In genomic region chr2:196077821-196078220, GRCh38 we compare ENCODE assay signal across 16 cellular contexts. TPM values are rescaled to one million over a fixed set of nuclear protein-coding genes. Genes with fewer than 3 reads are reported as not detected.
DNase-seq lines count a peak whose midpoint lies in the region; ATAC-seq and TF ChIP-seq lines count a peak whose summit lies in the region.
"Had no signal": no experiment of that assay in that cellular context is flagged by ENCODE, and none has a peak within 500 bp of the region (broad histone marks: within the 10 kb centered on the region; RNA-seq: fewer than 3 reads in every experiment).

No MANE protein-coding gene starts in this region.

- TF ChIP-seq RAD21 in IMR-90 (IDR thresholded peaks at IDR 0.05; ENCODE audit: low read length), result no peak

- peaks cover 2% of the 10 kb centered on the region; the same call in 1 of the 2 replicates for H3K9me1 ChIP-seq in IMR-90 (ENCODE audit: insufficient read depth, low read length)

- H4K5ac ChIP-seq in IMR-90 (ENCODE audit: low read depth, low read length), result no peak overlapping the region

- H3K4me1 Mint-ChIP-seq in activated B cell treated with CpG ODN at 0.5 μM for 24 hours, result peaks cover 38% of the 10 kb centered on the region

- H2BK15ac ChIP-seq in IMR-90 (ENCODE audit: low read depth, low read length), result 0 out of 3 replicates have a peak overlapping the region, but pooled peaks have one; percentile 26

- H2BK120ac ChIP-seq in IMR-90 (ENCODE audit: low read depth, low read length), result peak overlapping the region; percentile 65

- H3K4me3 Mint-ChIP-seq in activated B cell treated with CpG ODN at 0.5 μM for 24 hours, result no peak overlapping the region
- H3K4me3 Mint-ChIP-seq: WTC11 had no signal

- H3K4me1 ChIP-seq in IMR-90 (ENCODE audit: control insufficient read depth, insufficient read depth, low read length) (peaks cover 6% of the 10 kb centered on the region), thyroid gland (peaks cover 3 to 7% of the 10 kb centered on the region in 2 donors), BE2C (no peaks in the 10 kb centered on the region)
- H3K4me1 ChIP-seq: foreskin keratinocyte had no signal

- H3K9me3 Mint-ChIP-seq in activated B cell treated with CpG ODN at 0.5 μM for 24 hours, result peaks cover 8% of the 10 kb centered on the region

- H3K4me2 ChIP-seq in IMR-90 (ENCODE audit: low read depth, low read length), result no peak overlapping the region

- peak overlapping the region; percentile 53; the same call in 1 of the 2 replicates for H3K27ac ChIP-seq in IMR-90 (ENCODE audit: insufficient read depth, low read length)
- peak overlapping the region in 2 of 3 donors; percentile 15 to 47 for H3K27ac ChIP-seq in thyroid gland
- H3K27ac ChIP-seq: foreskin keratinocyte had no signal

- no peak overlapping the region; the same call in 1 of the 2 replicates for H4K91ac ChIP-seq in IMR-90 (ENCODE audit: insufficient read depth, low read depth, low read length)

- no peak for TF ChIP-seq CTCF in IMR-90 (conservative IDR thresholded peaks at IDR 0.05; ENCODE audit: low read depth, low read length)
- no peak for TF ChIP-seq CTCF in activated B cell treated with CpG ODN at 0.5 μM for 24 hours (IDR thresholded peaks at IDR 0.05)
- TF ChIP-seq CTCF in thyroid gland (IDR thresholded peaks at IDR 0.05), result no peak
- no peak for TF ChIP-seq CTCF in BE2C (IDR thresholded peaks at IDR 0.05; ENCODE audit: low read depth, low read length)

- H3K14ac ChIP-seq in IMR-90 (replicated peaks; ENCODE audit: low read depth, low read length), result peak overlapping the region; percentile 4; the same call in 1 of the 2 replicates

- dilution Hi-C loops in IMR-90 (cut with HindIII; ENCODE audit: low sequenced_read_pairs, unreplicated experiment), result no loop called here

- no peaks in the 10 kb centered on the region for H4K20me1 ChIP-seq in IMR-90 (ENCODE audit: insufficient read depth, low read length)

- H3K9me3 ChIP-seq in IMR-90 (ENCODE audit: control insufficient read depth, insufficient read depth, low read length) (no peaks in the 10 kb centered on the region), thyroid gland (no peaks in the 10 kb centered on the region), BE2C (no peaks in the 10 kb centered on the region)
- H3K9me3 ChIP-seq: tibial nerve had no signal

- H3K18ac ChIP-seq in IMR-90 (ENCODE audit: low read depth, low read length), result peak overlapping the region; percentile 44; the same call in 1 of the 2 replicates

- H2BK5ac ChIP-seq in IMR-90 (ENCODE audit: low read depth, low read length, poor library complexity, severe bottlenecking), result peak overlapping the region; percentile 47

- peak overlapping the region; percentile 21 for H3K27ac Mint-ChIP-seq in activated B cell treated with CpG ODN at 0.5 μM for 24 hours
- H3K27ac Mint-ChIP-seq: WTC11 had no signal

- no CpG with 5 or more reads among the region's 2 CpGs for WGBS in IMR-90 (ENCODE audit: extremely low coverage in 2 of 2, insufficient read length in 1 of 2), 2 experiments
- WGBS in thyroid gland, 2 donors, result 67 to 76% methylated on average over 2 of the region's 2 CpGs

- no peak overlapping the region for H3K56ac ChIP-seq in IMR-90 (ENCODE audit: extremely low read depth, insufficient read depth, low read length)

- no peaks in the 10 kb centered on the region for H3K27me3 ChIP-seq in IMR-90 (ENCODE audit: control insufficient read depth, insufficient read depth, low read length)
- no peaks in the 10 kb centered on the region for H3K27me3 ChIP-seq in thyroid gland
- no peaks in the 10 kb centered on the region for H3K27me3 ChIP-seq in BE2C
- H3K27me3 ChIP-seq: foreskin keratinocyte, tibial nerve had no signal

- no peaks in the 10 kb centered on the region for H3K27me3 Mint-ChIP-seq in activated B cell treated with CpG ODN at 0.5 μM for 24 hours
- H3K27me3 Mint-ChIP-seq: IgD-negative memory B cell had no signal

- DNase-seq in IMR-90 (peak; percentile 49), activated B cell treated with CpG ODN at 0.5 μM for 24 hours (no peak), hepatic stellate cell (ENCODE audit: low spot score) (peak; percentile 43), thyroid gland (no peak), NCI-H2171 (lab: John Stamatoyannopoulos, UW) (no peak), BE2C (no peak)
- DNase-seq: activated CD4-positive, alpha-beta T cell treated with anti-CD3 and anti-CD28 coated beads, Interleukin-2, amount 50 U/mL, for 48 hours; activated effector memory CD4-positive, alpha-beta T cell treated with Interleukin-2 at 50 U/mL for 16 hours; stimulated activated naive CD4-positive, alpha-beta T cell treated with Interleukin-2 at 50 U/mL for 16 hours; T-helper 9 cell had no signal

- no peak overlapping the region for H3K9ac ChIP-seq in IMR-90 (ENCODE audit: low read depth, low read length)

- in situ Hi-C loops in IMR-90 (cut with MboI; ENCODE audit: low sequenced_read_pairs), result loop anchor here (5.0 to 25.0 kb wide), 3 partner anchors 219 to 677 kb away; no protein-coding TSS in a partner anchor

- peak overlapping the region; percentile 51; the same call in 1 of the 2 replicates for H3K4ac ChIP-seq in IMR-90 (ENCODE audit: low read depth, low read length)

- no peaks in the 10 kb centered on the region for H3K36me3 Mint-ChIP-seq in activated B cell treated with CpG ODN at 0.5 μM for 24 hours (ENCODE audit: low read depth)

- peak overlapping the region; percentile 10 to 73; a peak in 1 of 4 replicates for H4K8ac ChIP-seq in IMR-90 (ENCODE audit: low read depth in 2 of 2, low read length in 2 of 2)

- intact Hi-C loops in IMR-90 (cut with micrococcal nuclease), result loop anchor here (1.0 to 2.0 kb wide), 7 partner anchors 90 to 681 kb away; partner anchors contain the start of gene HECW2
- intact Hi-C loops in activated B cell treated with CpG ODN at 0.5 μM for 24 hours (cut with micrococcal nuclease), result loop anchor here (1.0 to 5.0 kb wide), 8 partner anchors 53 to 679 kb away; no protein-coding TSS in a partner anchor
- intact Hi-C loops in thyroid gland (cut with DNase I), result loop anchor here (5.0 to 10.0 kb wide), 2 partner anchors 197 to 259 kb away; no protein-coding TSS in a partner anchor

- POLR2A ChIA-PET in IMR-90 (lab: Charles Lee; ENCODE audit: unreplicated experiment) (no interaction called here), activated B cell treated with CpG ODN at 0.5 μM for 24 hours (lab: Charles Lee) (interaction anchor here (0.7 to 4.2 kb wide), 11 partner anchors 10 to 376 kb away, joined by 3 to 22 read pairs (median 6); partner anchors contain the start of gene STK17B)

- no TSS peak for BruUV-seq in IMR-90 (replicated peaks; lab: Mats Ljungman, UMichigan)

- H2AK5ac ChIP-seq in IMR-90 (ENCODE audit: low read depth, low read length), result no peak overlapping the region

- no peak for TF ChIP-seq POLR2A in IMR-90 (IDR thresholded peaks at IDR 0.05; ENCODE audit: low read depth, low read length)
- TF ChIP-seq POLR2A in thyroid gland (IDR thresholded peaks at IDR 0.05), result no peak

- CTCF ChIA-PET in IMR-90 (lab: Yijun Ruan, JAX) (interaction anchor here (0.6 to 2.8 kb wide), 12 partner anchors 36 to 674 kb away, joined by 3 to 28 read pairs (median 5); partner anchors contain the start of gene STK17B), activated B cell treated with CpG ODN at 0.5 μM for 24 hours (lab: Charles Lee) (interaction anchor here (0.6 to 6.0 kb wide), 42 partner anchors 9 to 721 kb away, joined by 3 to 111 read pairs (median 5); partner anchors contain the start of genes DNAH7 and STK17B)

- H2BK20ac ChIP-seq in IMR-90 (ENCODE audit: low read depth, low read length), result peak overlapping the region; percentile 47; the same call in 1 of the 2 replicates

- ATAC-seq in IMR-90 (ENCODE audit: low read depth) (peak; percentile 61), activated B cell treated with CpG ODN at 0.5 μM for 24 hours (ENCODE audit: low read depth) (no peak), HG03280 (IDR thresholded peaks at IDR 0.05; ENCODE audit: unreplicated experiment) (no peak), GM21619 (IDR thresholded peaks at IDR 0.05; ENCODE audit: unreplicated experiment) (no peak)

- no peak overlapping the region for H2AFZ ChIP-seq in IMR-90 (replicated peaks; ENCODE audit: low read length, poor library complexity)

- H3K36me3 ChIP-seq in IMR-90 (ENCODE audit: control insufficient read depth, insufficient read depth, low read length) (no peaks in the 10 kb centered on the region), thyroid gland (no peaks in the 10 kb centered on the region), BE2C (no peaks in the 10 kb centered on the region)
- H3K36me3 ChIP-seq: tibial nerve had no signal

- H3K79me1 ChIP-seq in IMR-90 (ENCODE audit: low read depth in 1 of 2, low read length in 2 of 2), result no peaks in the 10 kb centered on the region

- no peak overlapping the region for H3K4me3 ChIP-seq in IMR-90 (ENCODE audit: insufficient read depth, low read depth, low read length)
- no peak overlapping the region for H3K4me3 ChIP-seq in thyroid gland (replicated peaks in 1 of 3)
- H3K4me3 ChIP-seq in BE2C (ENCODE audit: low read depth, low read length), result no peak overlapping the region
- H3K4me3 ChIP-seq: tibial nerve had no signal

- no peak overlapping the region for H2AK9ac ChIP-seq in IMR-90 (replicated peaks; ENCODE audit: low read depth, low read length, poor library complexity)

- H3K23ac ChIP-seq in IMR-90 (ENCODE audit: low read depth, low read length), result no peak overlapping the region

TF ChIP-seq in IMR-90, 13 proteins besides CTCF, POLR2A, EP300 and RAD21:
- TF ChIP-seq CEBPB (IDR thresholded peaks at IDR 0.05; ENCODE audit: low read depth, low read length), result no peak
- TF ChIP-seq MAFK (IDR thresholded peaks at IDR 0.05; ENCODE audit: low read depth, low read length), result no peak
- no peak for TF ChIP-seq RFX5 (IDR thresholded peaks at IDR 0.05; ENCODE audit: low read depth, low read length)
- TF ChIP-seq MAZ (IDR thresholded peaks at IDR 0.05; ENCODE audit: borderline replicate concordance, low read depth, low read length), result no peak
- no peak for TF ChIP-seq SMC3 (IDR thresholded peaks at IDR 0.05; ENCODE audit: low read depth, low read length)
- no peak for TF ChIP-seq CHD1 (IDR thresholded peaks at IDR 0.05; ENCODE audit: low read depth, low read length)

RNA-seq across cellular contexts. Expression of gene DNAH7, which starts 9.2 kb away (rescaled TPM):
- 0.28 and 0.36 TPM in 2 replicates for total RNA-seq in IMR-90 (2012; rRNA removed)
- 0.16 and 0.22 TPM in 2 replicates for polyA plus RNA-seq in IMR-90 (2012; rRNA removed)
- polyA plus RNA-seq in IMR-90 (2012; cell fraction: cytosol; rRNA removed), result 0.04 and 0.15 TPM in 2 replicates
- 0.02 and 0.26 TPM in 2 replicates for polyA plus RNA-seq in IMR-90 (2012; cell fraction: nucleus; rRNA removed; ENCODE audit: low replicate concordance)
- 0.17 and 0.29 TPM in 2 replicates for total RNA-seq in activated B cell treated with CpG ODN at 0.5 μM for 24 hours
- total RNA-seq in thyroid gland, result 10 to 100 TPM in 3 of 4 donors, 1 to 10 TPM in 1; 9.9 to 21.7 (median 15.5) TPM
- polyA plus RNA-seq in BE2C (2012; ENCODE audit: insufficient read depth, insufficient read length, low read depth), result 1.4 TPM

Comparison
In these comparisons a context has a peak if more than half of its experiments do, and no peak if none do; other contexts are left out.
1. DNase-seq: peak in IMR-90 (single experiment) and hepatic stellate cell (single experiment); none in activated B cell treated with CpG ODN at 0.5 μM for 24 hours (single experiment), thyroid gland (0 of 2), NCI-H2171 (single experiment) and BE2C (single experiment).